In the genomic region with DNA sequence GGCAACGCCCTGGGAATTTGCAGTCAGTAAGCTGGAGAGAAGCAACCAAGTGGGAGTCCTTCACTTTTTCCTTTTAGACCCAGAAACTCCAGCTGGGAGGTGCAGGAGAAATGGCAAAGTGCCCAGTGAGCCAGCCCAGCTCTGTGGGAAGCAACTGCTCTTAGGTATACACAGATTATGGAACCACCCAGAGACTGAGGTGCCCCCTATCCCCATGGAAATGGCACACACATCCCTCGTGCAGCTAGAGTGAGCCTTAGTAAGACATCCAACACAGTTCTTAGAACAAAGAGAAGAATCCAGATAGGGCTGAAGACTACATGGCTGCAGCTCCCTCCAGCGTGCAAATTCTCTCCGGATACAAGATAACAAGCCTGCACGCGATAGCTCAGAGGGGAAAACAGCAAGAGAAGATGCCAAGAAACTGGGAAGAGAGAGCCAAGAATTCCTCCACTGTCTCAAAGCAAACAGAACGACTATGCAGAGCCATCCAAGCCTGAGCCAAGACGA, we compare ENCODE assay signal across 9 cellular contexts. TPM values are rescaled to one million over a fixed set of nuclear protein-coding genes. Genes with fewer than 3 reads are reported as not detected.
DNase-seq lines count a peak whose midpoint lies in the region; ATAC-seq and TF ChIP-seq lines count a peak whose summit lies in the region.
"Had no signal": no experiment of that assay in that cellular context is flagged by ENCODE, and none has a peak within 500 bp of the region (broad histone marks: within the 10 kb centered on the region; RNA-seq: fewer than 3 reads in every experiment).

No MANE protein-coding gene starts in this region.

- DNase-seq in M059J (ENCODE audit: low read depth) (peak; percentile 62), epithelial cell of esophagus (ENCODE audit: low read depth) (peak; percentile 26), GM20000 (ENCODE audit: low spot score) (no peak), NCI-H1930 (lab: John Stamatoyannopoulos, UW) (no peak)
- no peak for DNase-seq in naive thymus-derived CD4-positive, alpha-beta T cell
- DNase-seq: stimulated activated CD4-positive, alpha-beta T cell treated with anti-CD3 and anti-CD28 coated beads, Interleukin-2, amount 100 ng/mL, for 24 hours had no signal

- no peaks in the 10 kb centered on the region for H3K9me3 ChIP-seq in naive thymus-derived CD4-positive, alpha-beta T cell (ENCODE audit: control insufficient read depth in 2 of 3, low read length in 3 of 3)

- peaks cover 32 to 64% (median 55%) of the 10 kb centered on the region in 7 donors for H3K4me1 Mint-ChIP-seq in naive thymus-derived CD4-positive, alpha-beta T cell

- TF ChIP-seq CTCF in epithelial cell of esophagus (IDR thresholded peaks at IDR 0.05; ENCODE audit: insufficient read depth, low read depth, low read length, missing control alignments) (no peak), GM20000 (IDR thresholded peaks at IDR 0.05; ENCODE audit: extremely low read depth, missing control alignments) (no peak)

- H3K36me3 Mint-ChIP-seq in naive thymus-derived CD4-positive, alpha-beta T cell, result peaks cover 0 to 25% (median 8%) of the 10 kb centered on the region in 5 donors

- H3K4me3 Mint-ChIP-seq in naive thymus-derived CD4-positive, alpha-beta T cell, result no peak overlapping the region

- no peaks in the 10 kb centered on the region for H3K36me3 ChIP-seq in ACC112 (ENCODE audit: insufficient read depth, low read length)
- peaks cover 0 to 41% (median 7%) of the 10 kb centered on the region in 3 experiments for H3K36me3 ChIP-seq in naive thymus-derived CD4-positive, alpha-beta T cell (ENCODE audit: control insufficient read depth in 2 of 3, insufficient read depth in 3 of 3, low read length in 3 of 3)

- H3K27me3 ChIP-seq in ACC112 (ENCODE audit: insufficient read depth, low read length), result no peaks in the 10 kb centered on the region
- H3K27me3 ChIP-seq in naive thymus-derived CD4-positive, alpha-beta T cell (ENCODE audit: control insufficient read depth in 2 of 2, insufficient read depth in 2 of 2, low read length in 2 of 2), result no peaks in the 10 kb centered on the region

- H3K79me2 ChIP-seq in ACC112 (ENCODE audit: control insufficient read depth, insufficient read depth, low read length, unreplicated experiment), result peaks cover 41% of the 10 kb centered on the region

- no peak overlapping the region for H2AFZ ChIP-seq in ACC112 (ENCODE audit: low read length, unreplicated experiment)

- no peaks in the 10 kb centered on the region for H3K27me3 Mint-ChIP-seq in naive thymus-derived CD4-positive, alpha-beta T cell

- CTCF ChIA-PET in naive thymus-derived CD4-positive, alpha-beta T cell (lab: Charles Lee), result interaction anchor here (2.5 kb wide), 1 partner anchor 33 kb away, joined by 5 read pairs; no protein-coding TSS in a partner anchor

- intact Hi-C loops in naive thymus-derived CD4-positive, alpha-beta T cell (cut with micrococcal nuclease), result no loop called here

- H3K4me3 ChIP-seq in ACC112 (ENCODE audit: low read depth, low read length), result no peak overlapping the region
- H3K4me3 ChIP-seq in epithelial cell of esophagus (ENCODE audit: low read length), result no peak overlapping the region
- H3K4me3 ChIP-seq in naive thymus-derived CD4-positive, alpha-beta T cell (ENCODE audit: low read length), result no peak overlapping the region

- peaks cover 0 to 3% (median 0%) of the 10 kb centered on the region in 11 donors for H3K9me3 Mint-ChIP-seq in naive thymus-derived CD4-positive, alpha-beta T cell

- H3K4me1 ChIP-seq in ACC112 (ENCODE audit: control insufficient read depth, insufficient read depth, low read length, unreplicated experiment), result peaks cover 61% of the 10 kb centered on the region
- peaks cover 0 to 2% of the 10 kb centered on the region in 2 donors for H3K4me1 ChIP-seq in naive thymus-derived CD4-positive, alpha-beta T cell (ENCODE audit: control insufficient read depth in 2 of 2, insufficient read depth in 2 of 2, low read length in 2 of 2)

- POLR2A ChIA-PET in naive thymus-derived CD4-positive, alpha-beta T cell (lab: Charles Lee), result no interaction called here

- peak overlapping the region; percentile 94 for H3K27ac ChIP-seq in ACC112 (ENCODE audit: low read depth, low read length)
- no peak overlapping the region for H3K27ac ChIP-seq in naive thymus-derived CD4-positive, alpha-beta T cell (ENCODE audit: low read depth, low read length)

- peak overlapping the region in 5 of 9 donors; percentile 8 to 57 (median 37) for H3K27ac Mint-ChIP-seq in naive thymus-derived CD4-positive, alpha-beta T cell

- no peak for ATAC-seq in naive thymus-derived CD4-positive, alpha-beta T cell
- ATAC-seq in HG02759 (IDR thresholded peaks at IDR 0.05; ENCODE audit: unreplicated experiment) (no peak), GM18867 (IDR thresholded peaks at IDR 0.05; ENCODE audit: unreplicated experiment) (no peak)

RNA-seq across cellular contexts. Expression of a gene that starts 26.6 kb away (rescaled TPM):
- 89.3 and 152 TPM in 2 replicates for total RNA-seq in M059J (2014; rRNA removed; shearing (Covaris generic))
- 100 to 1,000 TPM in 2 of 5 experiments, 10 to 100 TPM in 3; 50.6 to 120 (median 61.6) TPM for total RNA-seq in naive thymus-derived CD4-positive, alpha-beta T cell
- polyA plus RNA-seq in naive thymus-derived CD4-positive, alpha-beta T cell, result 10 to 100 TPM; 20.0 to 47.2 TPM

RNA-seq across cellular contexts. Expression of a gene that starts 51.2 kb away (rescaled TPM):
- total RNA-seq in M059J (2014; rRNA removed; shearing (Covaris generic)), result 53.9 and 61.4 TPM in 2 replicates
- total RNA-seq in naive thymus-derived CD4-positive, alpha-beta T cell, result 100 to 1,000 TPM in 3 of 5 experiments, 10 to 100 TPM in 2; 72.7 to 155 (median 103) TPM
- polyA plus RNA-seq in naive thymus-derived CD4-positive, alpha-beta T cell, result 10 to 100 TPM; 12.1 to 22.5 TPM

Comparison
In these comparisons a context has a peak if more than half of its experiments do, and no peak if none do; other contexts are left out.
1. DNase-seq: peak in M059J (single experiment) and epithelial cell of esophagus (single experiment); none in naive thymus-derived CD4-positive, alpha-beta T cell (0 of 9), GM20000 (single experiment) and NCI-H1930 (0 of 2).